Comparison of ENCODE assay signal across 1 cellular context in genomic region chr9:87250205-87250604, GRCh38.
TF ChIP-seq lines count a peak whose summit lies in the region.

No MANE protein-coding gene starts in this region.

TF ChIP-seq in HCT116, 20 proteins besides CTCF, POLR2A, EP300 and RAD21 (continued from another document):
- TF ChIP-seq JUND (IDR thresholded peaks at IDR 0.05) (no peak), EZH2phosphoT487 (IDR thresholded peaks at IDR 0.05; ENCODE audit: borderline replicate concordance) (no peak), CEBPB (IDR thresholded peaks at IDR 0.05; ENCODE audit: low read depth) (no peak), EGR1 (IDR thresholded peaks at IDR 0.05; ENCODE audit: low read depth) (no peak), SRF (IDR thresholded peaks at IDR 0.05; ENCODE audit: low read depth) (no peak)
TF ChIP-seq in HCT116: peak in this region for 0.
